Comparison of ENCODE assay signal across 24 cellular contexts in the genomic region with DNA sequence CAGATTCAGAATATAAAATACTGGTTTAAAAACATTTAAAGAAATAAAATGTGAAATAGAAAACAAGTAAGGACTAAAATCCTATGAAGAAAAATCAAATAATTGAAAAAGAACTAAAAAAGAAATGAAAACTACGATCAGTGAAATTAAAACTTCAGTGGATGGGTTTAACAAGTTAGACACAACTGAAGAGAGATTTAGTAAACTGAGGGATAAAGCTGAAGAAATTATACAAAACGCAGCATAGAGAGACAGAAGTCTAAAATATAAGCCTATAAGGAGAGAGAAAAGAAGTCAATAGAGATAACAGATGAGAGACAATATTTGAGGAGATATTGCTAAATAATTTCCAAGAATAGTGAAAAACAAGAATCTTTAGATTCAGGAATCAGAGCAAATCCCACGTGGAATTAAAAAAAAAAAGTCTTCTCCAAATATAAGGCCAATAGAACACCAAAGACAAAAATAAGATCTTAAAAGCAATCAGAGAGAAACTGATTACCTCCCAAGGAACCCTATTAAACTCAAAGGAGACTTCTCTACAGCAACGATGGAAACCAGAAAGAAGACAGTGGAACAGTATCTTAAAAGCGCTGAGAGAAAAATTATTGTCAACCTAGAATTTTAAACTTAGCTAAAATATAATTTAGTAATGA.
"Had no signal": no experiment of that assay in that cellular context is flagged by ENCODE, and none has a peak within 500 bp of the region (broad histone marks: within the 10 kb centered on the region; RNA-seq: fewer than 3 reads in every experiment).

No MANE protein-coding gene starts in this region.

- H3K36me3 ChIP-seq: esophagus squamous epithelium, gastrocnemius medialis, left ventricle myocardium inferior, ovary, right lobe of liver, thoracic aorta had no signal

- H3K27ac ChIP-seq: coronary artery, esophagus squamous epithelium, gastrocnemius medialis, left ventricle myocardium inferior, ovary, right lobe of liver, thoracic aorta, VCaP had no signal

- ATAC-seq: activated CD4-positive, CD25-positive, alpha-beta regulatory T cell treated with anti-CD3 and anti-CD28 coated beads, Interleukin-2, amount 50 U/mL, for 24 hours; activated CD8-positive, alpha-beta memory T cell treated with anti-CD3 and anti-CD28 coated beads, Interleukin-2, amount 10 ng/mL, durations not matched to agents 7 days and 5 days; gastrocnemius medialis; natural killer cell; right lobe of liver; T-cell had no signal

- H3K9me3 ChIP-seq: esophagus squamous epithelium, gastrocnemius medialis, ovary, right lobe of liver, thoracic aorta had no signal

- H3K4me3 ChIP-seq: coronary artery, esophagus squamous epithelium, gastrocnemius medialis, left ventricle myocardium inferior, ovary, right lobe of liver, thoracic aorta had no signal

- DNase-seq: activated CD4-positive, alpha-beta memory T cell treated with anti-CD3 and anti-CD28 coated beads, Interleukin-2, amount 10 ng/mL, durations not matched to agents 7 days and 5 days; activated CD4-positive, alpha-beta T cell treated with anti-CD3 and anti-CD28 coated beads, Interleukin-2, amount 10 ng/mL, durations not matched to agents 24 days and 14 days; activated CD8-positive, alpha-beta memory T cell treated with anti-CD3 and anti-CD28 coated beads, Interleukin-2, amount 10 ng/mL, durations not matched to agents 7 days and 5 days; activated effector memory CD4-positive, alpha-beta T cell treated with anti-CD3 and anti-CD28 coated beads, Interleukin-2, amount 50 U/mL, for 16 hours; activated naive CD4-positive, alpha-beta T cell treated with anti-CD3 and anti-CD28 coated beads, Interleukin-2, amount 10 ng/mL, durations not matched to agents 7 days and 5 days; activated T-cell treated with anti-CD3 and anti-CD28 coated beads for 4 hours; anterior cingulate cortex; central memory CD4-positive, alpha-beta T cell; esophagus squamous epithelium; gastrocnemius medialis; head of caudate nucleus; hypothalamus; left ventricle myocardium inferior; midbrain; natural killer cell; ovary; right lobe of liver; stimulated activated CD4-positive, alpha-beta T cell treated with anti-CD3 and anti-CD28 coated beads, Interleukin-4, amount 100 ng/mL, for 1 hour; stimulated activated naive CD4-positive, alpha-beta T cell treated with Interleukin-2 at 50 U/mL for 16 hours; T-cell had no signal

- H3K4me1 ChIP-seq: right lobe of liver had no signal

- H3K27me3 ChIP-seq: esophagus squamous epithelium, gastrocnemius medialis, ovary, right lobe of liver had no signal
